In genomic region chr19:30919737-30920136, GRCh38 we compare ENCODE assay signal across 34 cellular contexts.
"Had no signal": no experiment of that assay in that cellular context is flagged by ENCODE, and none has a peak within 500 bp of the region (broad histone marks: within the 10 kb centered on the region; RNA-seq: fewer than 3 reads in every experiment).

No MANE protein-coding gene starts in this region.

- H3K4me3 ChIP-seq: MG63 had no signal

- H3K36me3 ChIP-seq: MG63 had no signal

- H3K9ac ChIP-seq: KMS-11 had no signal

- H3K27ac ChIP-seq: KMS-11 had no signal

- DNase-seq: Karpas-422, Kasumi-1, MG63, MM.1S, MV-4-11, NCI-H1048, NCI-H1092, NCI-H1092 treated with DMSO at 0.1 percent for 48 hours, NCI-H1105, NCI-H1105 treated with DMSO at 0.1 percent for 48 hours, NCI-H1417, NCI-H1417 treated with DMSO at 0.1 percent for 48 hours, NCI-H1436, NCI-H1436 treated with DMSO at 0.1 percent for 48 hours, NCI-H146, NCI-H1694, NCI-H1694 treated with DMSO at 0.1 percent for 48 hours, NCI-H187, NCI-H187 treated with DMSO at 0.1 percent for 48 hours, NCI-H1930, NCI-H2029, NCI-H2029 treated with DMSO at 0.1 percent for 48 hours, NCI-H2081, NCI-H2081 treated with DMSO at 0.1 percent for 48 hours, NCI-H2107, NCI-H2171, NCI-H2171 treated with DMSO at 0.1 percent for 48 hours, NCI-H2227 treated with DMSO at 0.1 percent for 48 hours, NCI-H226, NCI-H345, NCI-H446, NCI-H446 treated with DMSO at 0.1 percent for 48 hours, NCI-H510A treated with DMSO at 0.1 percent for 48 hours had no signal

- H3K9me3 ChIP-seq: MG63 had no signal

- H3K4me2 ChIP-seq: KMS-11 had no signal
